Comparison of ENCODE assay signal across 18 cellular contexts in genomic region chr3:4849739-4850138, GRCh38.
DNase-seq lines count a peak whose midpoint lies in the region; ATAC-seq and TF ChIP-seq lines count a peak whose summit lies in the region.
"Had no signal": no experiment of that assay in that cellular context is flagged by ENCODE, and none has a peak within 500 bp of the region (broad histone marks: within the 10 kb centered on the region; RNA-seq: fewer than 3 reads in every experiment).

No MANE protein-coding gene starts in this region.

- no peak overlapping the region for H3K27ac ChIP-seq in IMR-90 (ENCODE audit: insufficient read depth, low read length)
- H3K27ac ChIP-seq in smooth muscle cell (ENCODE audit: low read depth) = peak overlapping the region; percentile 13
- H3K27ac ChIP-seq in adrenal gland = no peak overlapping the region
- H3K27ac ChIP-seq: SK-N-MC had no signal

- no peaks in the 10 kb centered on the region for H3K27me3 ChIP-seq in IMR-90 (ENCODE audit: control insufficient read depth, insufficient read depth, low read length)
- no peaks in the 10 kb centered on the region for H3K27me3 ChIP-seq in smooth muscle cell (ENCODE audit: low read depth)
- no peaks in the 10 kb centered on the region for H3K27me3 ChIP-seq in adrenal gland
- H3K27me3 ChIP-seq: stomach had no signal

- peak overlapping the region; percentile 95 for H3K27ac Mint-ChIP-seq in T-helper 2 cell treated with Interferon-gamma antibody and Interleukin-4, amounts not matched to agents 5 μg/mL and 100 μg/mL, for 36 hours
- H3K27ac Mint-ChIP-seq in activated naive CD8-positive, alpha-beta T cell = peak overlapping the region; percentile 98

- no peak overlapping the region for H3K14ac ChIP-seq in IMR-90 (replicated peaks; ENCODE audit: low read depth, low read length)

- POLR2A ChIA-PET in IMR-90 (lab: Charles Lee; ENCODE audit: unreplicated experiment) = no interaction called here

- H3K9me3 ChIP-seq in IMR-90 (ENCODE audit: control insufficient read depth, insufficient read depth, low read length) (no peaks in the 10 kb centered on the region), smooth muscle cell (replicated peaks; ENCODE audit: low read depth) (no peaks in the 10 kb centered on the region), adrenal gland (replicated peaks in 1 of 3) (no peaks in the 10 kb centered on the region)
- H3K9me3 ChIP-seq: stomach had no signal

- H4K5ac ChIP-seq in IMR-90 (ENCODE audit: low read depth, low read length) = no peak overlapping the region

- no peaks in the 10 kb centered on the region for H3K79me2 ChIP-seq in smooth muscle cell (ENCODE audit: low read depth)

- H4K91ac ChIP-seq in IMR-90 (ENCODE audit: insufficient read depth, low read depth, low read length) = no peak overlapping the region

- in situ Hi-C loops in IMR-90 (cut with MboI; ENCODE audit: low sequenced_read_pairs) = no loop called here

- no peak for ATAC-seq in IMR-90 (ENCODE audit: low read depth)
- no peak for ATAC-seq in HG03460 (IDR thresholded peaks at IDR 0.05; ENCODE audit: unreplicated experiment)
- ATAC-seq: HCT116, PC-3 had no signal

- H3K36me3 ChIP-seq in IMR-90 (ENCODE audit: control insufficient read depth, insufficient read depth, low read length) = no peaks in the 10 kb centered on the region
- H3K36me3 ChIP-seq in smooth muscle cell (ENCODE audit: low read depth) = no peaks in the 10 kb centered on the region
- no peaks in the 10 kb centered on the region for H3K36me3 ChIP-seq in adrenal gland (replicated peaks in 1 of 2)
- H3K36me3 ChIP-seq: stomach had no signal

- H3K27me3 Mint-ChIP-seq in T-helper 2 cell treated with Interferon-gamma antibody and Interleukin-4, amounts not matched to agents 5 μg/mL and 100 μg/mL, for 36 hours (ENCODE audit: low read depth) = peaks cover 3% of the 10 kb centered on the region
- H3K27me3 Mint-ChIP-seq in activated naive CD8-positive, alpha-beta T cell = no peaks in the 10 kb centered on the region

- H3K9me1 ChIP-seq in IMR-90 (ENCODE audit: insufficient read depth, low read length) = no peaks in the 10 kb centered on the region

- no peak overlapping the region for H3K56ac ChIP-seq in IMR-90 (ENCODE audit: extremely low read depth, insufficient read depth, low read length)

- H3K4me2 ChIP-seq in IMR-90 (ENCODE audit: low read depth, low read length) (no peak overlapping the region), smooth muscle cell (no peak overlapping the region)

- dilution Hi-C loops in IMR-90 (cut with HindIII; ENCODE audit: low sequenced_read_pairs, unreplicated experiment) = no loop called here

- no peak overlapping the region for H3K4me3 ChIP-seq in IMR-90 (ENCODE audit: insufficient read depth, low read depth, low read length)
- H3K4me3 ChIP-seq in smooth muscle cell = no peak overlapping the region
- no peak overlapping the region for H3K4me3 ChIP-seq in adrenal gland
- H3K4me3 ChIP-seq: SK-N-MC, stomach had no signal

- no peak overlapping the region for H2BK15ac ChIP-seq in IMR-90 (ENCODE audit: low read depth, low read length)

- H3K4me3 Mint-ChIP-seq in T-helper 2 cell treated with Interferon-gamma antibody and Interleukin-4, amounts not matched to agents 5 μg/mL and 100 μg/mL, for 36 hours = peak overlapping the region; percentile 81
- H3K4me3 Mint-ChIP-seq in activated naive CD8-positive, alpha-beta T cell = peak overlapping the region; percentile 82

- no peak overlapping the region for H4K8ac ChIP-seq in IMR-90 (ENCODE audit: low read depth in 2 of 2, low read length in 2 of 2)

- TF ChIP-seq POLR2A in IMR-90 (IDR thresholded peaks at IDR 0.05; ENCODE audit: low read depth, low read length) (no peak), adrenal gland (IDR thresholded peaks at IDR 0.05) (no peak)

- no TSS peak for BruUV-seq in IMR-90 (replicated peaks; lab: Mats Ljungman, UMichigan)

- H2AK5ac ChIP-seq in IMR-90 (ENCODE audit: low read depth, low read length) = no peak overlapping the region

- H3K79me1 ChIP-seq in IMR-90 (ENCODE audit: low read depth in 1 of 2, low read length in 2 of 2) = no peaks in the 10 kb centered on the region

- no peaks in the 10 kb centered on the region for H3K9me3 Mint-ChIP-seq in T-helper 2 cell treated with Interferon-gamma antibody and Interleukin-4, amounts not matched to agents 5 μg/mL and 100 μg/mL, for 36 hours
- H3K9me3 Mint-ChIP-seq in activated naive CD8-positive, alpha-beta T cell (ENCODE audit: low read depth) = no peaks in the 10 kb centered on the region

- H3K9ac ChIP-seq in IMR-90 (ENCODE audit: low read depth, low read length) (no peak overlapping the region), smooth muscle cell (ENCODE audit: low read depth) (no peak overlapping the region)

- no peak overlapping the region for H2AFZ ChIP-seq in IMR-90 (replicated peaks; ENCODE audit: low read length, poor library complexity)
- no peak overlapping the region for H2AFZ ChIP-seq in smooth muscle cell (ENCODE audit: low read depth)

- TF ChIP-seq RAD21 in IMR-90 (IDR thresholded peaks at IDR 0.05; ENCODE audit: low read length) = no peak

- peaks cover 81% of the 10 kb centered on the region for H3K4me1 Mint-ChIP-seq in T-helper 2 cell treated with Interferon-gamma antibody and Interleukin-4, amounts not matched to agents 5 μg/mL and 100 μg/mL, for 36 hours (ENCODE audit: low read depth)
- H3K4me1 Mint-ChIP-seq in activated naive CD8-positive, alpha-beta T cell (ENCODE audit: low read depth) = peaks cover 90% of the 10 kb centered on the region

- H2BK120ac ChIP-seq in IMR-90 (ENCODE audit: low read depth, low read length) = no peak overlapping the region

- no peak for TF ChIP-seq CTCF in IMR-90 (conservative IDR thresholded peaks at IDR 0.05; ENCODE audit: low read depth, low read length)
- TF ChIP-seq CTCF in smooth muscle cell (IDR thresholded peaks at IDR 0.05; ENCODE audit: borderline replicate concordance, insufficient read depth, poor library complexity, severe bottlenecking) = no peak
- TF ChIP-seq CTCF in adrenal gland (IDR thresholded peaks at IDR 0.05) = no peak

- no peak overlapping the region for H2BK5ac ChIP-seq in IMR-90 (ENCODE audit: low read depth, low read length, poor library complexity, severe bottlenecking)

- CTCF ChIA-PET in IMR-90 (lab: Yijun Ruan, JAX) = interaction anchor here (0.6 kb wide), 1 partner anchor 1620 kb away, joined by 9 read pairs; no protein-coding TSS in a partner anchor

- no peaks in the 10 kb centered on the region for H3K4me1 ChIP-seq in IMR-90 (ENCODE audit: control insufficient read depth, insufficient read depth, low read length)
- H3K4me1 ChIP-seq in smooth muscle cell (ENCODE audit: low read depth) = no peaks in the 10 kb centered on the region
- H3K4me1 ChIP-seq in adrenal gland (replicated peaks in 1 of 2) = peaks cover 3 to 18% of the 10 kb centered on the region in 2 donors

- peaks cover 28% of the 10 kb centered on the region for H3K36me3 Mint-ChIP-seq in T-helper 2 cell treated with Interferon-gamma antibody and Interleukin-4, amounts not matched to agents 5 μg/mL and 100 μg/mL, for 36 hours (ENCODE audit: low read depth)
- peaks cover 13% of the 10 kb centered on the region for H3K36me3 Mint-ChIP-seq in activated naive CD8-positive, alpha-beta T cell

- H3K18ac ChIP-seq in IMR-90 (ENCODE audit: low read depth, low read length) = no peak overlapping the region

- no peaks in the 10 kb centered on the region for H4K20me1 ChIP-seq in IMR-90 (ENCODE audit: insufficient read depth, low read length)
- no peaks in the 10 kb centered on the region for H4K20me1 ChIP-seq in smooth muscle cell (ENCODE audit: low read depth)

- no peak overlapping the region for H2AK9ac ChIP-seq in IMR-90 (replicated peaks; ENCODE audit: low read depth, low read length, poor library complexity)

- intact Hi-C loops in IMR-90 (cut with micrococcal nuclease) (no loop called here), adrenal gland (cut with DNase I) (no loop called here)

- no peak overlapping the region for H2BK20ac ChIP-seq in IMR-90 (ENCODE audit: low read depth, low read length)

- DNase-seq in T-helper 2 cell treated with Interferon-gamma antibody and Interleukin-4, amounts not matched to agents 5 μg/mL and 100 μg/mL, for 36 hours (ENCODE audit: low spot score) = no peak
- no peak for DNase-seq in T-helper 2 cell
- no peak for DNase-seq in IMR-90
- no peak for DNase-seq in smooth muscle cell (lab: John Stamatoyannopoulos, UW; ENCODE audit: unreplicated experiment)
- DNase-seq in adrenal gland = no peak
- DNase-seq in stimulated activated naive CD4-positive, alpha-beta T cell treated with Interleukin-2 at 50 U/mL for 16 hours (lab: John Stamatoyannopoulos, UW) = no peak
- DNase-seq: cortex of kidney, glutamatergic neuron, mesenchymal stem cell, NCI-H1436, NCI-H446 treated with DMSO at 0.1 percent for 48 hours, occipital lobe, PC-3, stomach had no signal

- no peak overlapping the region for H3K4ac ChIP-seq in IMR-90 (ENCODE audit: low read depth, low read length)

- no peak overlapping the region for H3K23ac ChIP-seq in IMR-90 (ENCODE audit: low read depth, low read length)

- no peaks in the 10 kb centered on the region for H3F3A ChIP-seq in smooth muscle cell (ENCODE audit: low read depth)

TF ChIP-seq in IMR-90, 13 proteins besides CTCF, POLR2A, EP300 and RAD21:
- TF ChIP-seq CEBPB (IDR thresholded peaks at IDR 0.05; ENCODE audit: low read depth, low read length) (no peak), CHD1 (IDR thresholded peaks at IDR 0.05; ENCODE audit: low read depth, low read length) (no peak), MAFK (IDR thresholded peaks at IDR 0.05; ENCODE audit: low read depth, low read length) (peak; percentile 59)
